ENCODE assay signal across 11 cellular contexts in the genomic region with DNA sequence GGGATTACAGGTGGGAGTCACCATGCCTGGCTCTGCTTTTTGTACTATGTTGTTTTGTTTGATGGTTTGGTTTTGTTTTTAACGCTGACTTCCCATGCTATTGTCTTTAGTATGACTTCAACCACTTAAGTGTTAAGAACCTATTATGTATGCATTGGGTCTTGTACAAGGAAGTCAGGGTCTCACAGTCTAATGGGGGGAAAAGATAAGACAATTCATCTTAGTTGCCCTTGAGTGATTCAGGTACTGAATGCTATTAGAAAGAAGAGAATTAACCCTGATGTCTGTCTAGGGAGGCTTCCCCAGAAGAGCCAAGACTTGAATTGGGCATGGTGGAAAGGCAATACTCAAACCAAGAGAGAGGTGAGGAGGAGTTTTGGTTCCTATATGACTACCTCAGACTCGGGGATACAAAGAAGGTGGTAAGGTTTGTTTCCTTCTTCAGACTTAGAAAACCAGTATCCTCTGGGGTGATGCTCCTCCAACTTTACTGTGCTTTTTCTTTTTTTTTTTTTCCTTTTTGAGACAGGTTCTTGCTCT.
DNase-seq lines count a peak whose midpoint lies in the region; ATAC-seq and TF ChIP-seq lines count a peak whose summit lies in the region.
"Had no signal": no experiment of that assay in that cellular context is flagged by ENCODE, and none has a peak within 500 bp of the region (broad histone marks: within the 10 kb centered on the region; RNA-seq: fewer than 3 reads in every experiment).

No MANE protein-coding gene starts in this region.

- intact Hi-C loops in left cardiac atrium (cut with DNase I): no loop called here

- peaks cover 25% of the 10 kb centered on the region for H3K36me3 Mint-ChIP-seq in endothelial cell (ENCODE audit: low read depth, unreplicated experiment)

- peaks cover 12% of the 10 kb centered on the region for H3K27me3 Mint-ChIP-seq in endothelial cell (ENCODE audit: unreplicated experiment)

- H3K4me1 Mint-ChIP-seq in endothelial cell (ENCODE audit: unreplicated experiment): peaks cover 46% of the 10 kb centered on the region

- no peak overlapping the region for H3K4me3 Mint-ChIP-seq in endothelial cell (ENCODE audit: unreplicated experiment)

- DNase-seq in stimulated activated CD4-positive, alpha-beta T cell treated with anti-CD3 and anti-CD28 coated beads, Interleukin-15, amount 100 ng/mL, for 24 hours: peak; percentile 41
- DNase-seq in stimulated activated CD4-positive, alpha-beta T cell treated with anti-CD3 and anti-CD28 coated beads, Interleukin-2, amount 100 ng/mL, for 24 hours: no peak
- DNase-seq in endothelial cell (ENCODE audit: low spot score) (no peak), GM19238 (ENCODE audit: insufficient read length, low spot score) (no peak), Ammon's horn (ENCODE audit: low spot score) (no peak), left cardiac atrium (no peak)
- DNase-seq: dorsolateral prefrontal cortex, NCI-H226, WERI-Rb-1 had no signal

- no peaks in the 10 kb centered on the region for H3K9me3 Mint-ChIP-seq in endothelial cell (ENCODE audit: unreplicated experiment)

- no peak for TF ChIP-seq CTCF in endothelial cell (IDR thresholded peaks at IDR 0.05; ENCODE audit: unreplicated experiment)

- peak; percentile 77 for ATAC-seq in HG02588 (IDR thresholded peaks at IDR 0.05; ENCODE audit: unreplicated experiment)
- peak; percentile 45 for ATAC-seq in HG03575 (IDR thresholded peaks at IDR 0.05; ENCODE audit: extremely low read depth, insufficient number of reproducible peaks, low FRiP score, unreplicated experiment)
- ATAC-seq in left cardiac atrium: no peak

- no peak overlapping the region for H3K27ac Mint-ChIP-seq in endothelial cell (ENCODE audit: unreplicated experiment)

Comparison
In these comparisons a context has a peak if more than half of its experiments do, and no peak if none do; other contexts are left out.
1. ATAC-seq: peak in HG02588 (single experiment) and HG03575 (single experiment); none in left cardiac atrium (0 of 2).